In the genomic region with DNA sequence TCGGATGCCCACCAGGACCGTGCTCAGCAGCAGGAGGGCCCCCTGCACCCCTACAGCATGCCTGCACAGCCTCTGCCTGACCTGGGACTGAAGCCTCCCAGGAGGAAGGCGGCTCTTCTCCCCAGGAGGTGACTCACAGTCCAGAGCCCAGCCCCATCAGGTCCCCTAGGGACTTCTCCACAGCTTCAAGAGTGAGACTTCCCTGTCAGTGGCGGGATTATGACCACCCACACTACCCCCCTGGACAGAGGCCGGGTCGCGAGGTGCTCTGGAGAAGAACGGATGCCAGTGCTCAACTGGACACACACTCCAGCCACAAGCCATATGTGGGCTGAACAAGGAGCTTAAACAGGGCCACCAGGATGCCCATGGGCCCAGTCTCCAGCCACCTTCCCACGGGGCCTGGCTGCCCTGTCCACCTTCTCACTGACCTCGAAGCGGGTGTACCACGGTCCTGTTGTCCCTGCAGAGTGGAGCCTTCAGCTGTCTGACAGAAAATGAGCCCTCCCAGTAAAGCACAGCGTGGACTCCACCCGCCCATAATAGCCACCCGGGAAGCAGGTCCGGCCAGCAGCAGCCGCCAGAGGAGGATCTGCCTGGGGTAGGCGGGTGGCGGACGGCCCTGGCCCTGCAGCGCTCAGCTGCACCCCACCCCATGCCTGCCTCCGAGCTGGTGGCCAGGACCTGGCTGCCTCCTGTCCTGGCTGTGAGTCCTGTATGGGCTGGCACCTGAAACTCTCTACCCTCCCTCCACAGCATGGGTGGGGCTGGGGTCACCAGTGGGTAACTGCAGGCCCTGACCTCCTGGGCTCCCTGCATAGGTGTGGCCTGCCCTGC, we compare ENCODE assay signal across 10 cellular contexts. TPM values are rescaled to one million over a fixed set of nuclear protein-coding genes. Genes with fewer than 3 reads are reported as not detected.
DNase-seq lines count a peak whose midpoint lies in the region; ATAC-seq and TF ChIP-seq lines count a peak whose summit lies in the region.
"Had no signal": no experiment of that assay in that cellular context is flagged by ENCODE, and none has a peak within 500 bp of the region (broad histone marks: within the 10 kb centered on the region; RNA-seq: fewer than 3 reads in every experiment).

No MANE protein-coding gene starts in this region.

- H3K4me3 ChIP-seq in CD4-positive, alpha-beta memory T cell (ENCODE audit: low read length in 2 of 2), result no peak overlapping the region
- H3K4me3 ChIP-seq: upper lobe of left lung had no signal

- no peaks in the 10 kb centered on the region for H3K27me3 Mint-ChIP-seq in CD4-positive, alpha-beta memory T cell
- H3K27me3 Mint-ChIP-seq in osteocyte (ENCODE audit: unreplicated experiment), result no peaks in the 10 kb centered on the region

- peak overlapping the region; percentile 90 to 99 (median 99) for H3K27ac Mint-ChIP-seq in CD4-positive, alpha-beta memory T cell
- H3K27ac Mint-ChIP-seq in osteocyte (ENCODE audit: unreplicated experiment), result no peak overlapping the region

- no peaks in the 10 kb centered on the region for H3K27me3 ChIP-seq in CD4-positive, alpha-beta memory T cell (ENCODE audit: insufficient read depth, low read length)
- H3K27me3 ChIP-seq: upper lobe of left lung had no signal

- CTCF ChIA-PET in CD4-positive, alpha-beta memory T cell (lab: Charles Lee; ENCODE audit: partially characterized antibody), result interaction anchor here (3.0 kb wide), 1 partner anchor 105 kb away, joined by 14 read pairs; no protein-coding TSS in a partner anchor

- POLR2A ChIA-PET in CD4-positive, alpha-beta memory T cell (lab: Charles Lee; ENCODE audit: partially characterized antibody), result interaction anchor here (0.8 to 7.1 kb wide), 12 partner anchors 11 to 106 kb away, joined by 3 to 52 read pairs (median 8); no protein-coding TSS in a partner anchor

- no peak for TF ChIP-seq CTCF in osteocyte (IDR thresholded peaks at IDR 0.05)

- peaks cover 13 to 60% of the 10 kb centered on the region in 2 donors for H3K36me3 Mint-ChIP-seq in CD4-positive, alpha-beta memory T cell
- no peaks in the 10 kb centered on the region for H3K36me3 Mint-ChIP-seq in osteocyte (ENCODE audit: unreplicated experiment)

- peaks cover 99% of the 10 kb centered on the region for H3K4me1 ChIP-seq in CD4-positive, alpha-beta memory T cell (ENCODE audit: insufficient read depth, low read length)

- peaks cover 68 to 94% (median 82%) of the 10 kb centered on the region in 4 donors for H3K4me1 Mint-ChIP-seq in CD4-positive, alpha-beta memory T cell
- H3K4me1 Mint-ChIP-seq in osteocyte (ENCODE audit: unreplicated experiment), result no peaks in the 10 kb centered on the region

- intact Hi-C loops in CD4-positive, alpha-beta memory T cell (cut with micrococcal nuclease), result no loop called here
- intact Hi-C loops in cardiac septum (cut with DNase I), result no loop called here

- no peak for DNase-seq in CD4-positive, alpha-beta memory T cell
- peak; percentile 72 for DNase-seq in MV-4-11 (lab: John Stamatoyannopoulos, UW)
- DNase-seq in glomerular visceral epithelial cell (ENCODE audit: extremely low spot score), result peak; percentile 52
- DNase-seq in HUDEP-2 (lab: John Stamatoyannopoulos, UW; ENCODE audit: unreplicated experiment in 76 of 76), result no peak
- no peak for DNase-seq in cerebellum (ENCODE audit: low spot score)
- no peak for DNase-seq in cardiac septum (ENCODE audit: low spot score)
- no peak for DNase-seq in osteocyte (ENCODE audit: extremely low spot score, unreplicated experiment)

- peaks cover 0 to 2% (median 0%) of the 10 kb centered on the region in 8 donors for H3K9me3 Mint-ChIP-seq in CD4-positive, alpha-beta memory T cell
- H3K9me3 Mint-ChIP-seq in osteocyte (ENCODE audit: unreplicated experiment), result no peaks in the 10 kb centered on the region
- H3K9me3 Mint-ChIP-seq: nephron had no signal

- H3K9me3 ChIP-seq in CD4-positive, alpha-beta memory T cell (ENCODE audit: control insufficient read depth in 1 of 2, low read length in 2 of 2), result no peaks in the 10 kb centered on the region
- H3K9me3 ChIP-seq: upper lobe of left lung had no signal

- ATAC-seq in GM21360 (IDR thresholded peaks at IDR 0.05; ENCODE audit: unreplicated experiment), result peak; percentile 46

- H3K27ac ChIP-seq in CD4-positive, alpha-beta memory T cell (ENCODE audit: low read depth, low read length), result peak overlapping the region; percentile 50

- peak overlapping the region in 2 of 8 donors; percentile 18 to 46 for H3K4me3 Mint-ChIP-seq in CD4-positive, alpha-beta memory T cell
- H3K4me3 Mint-ChIP-seq in osteocyte (ENCODE audit: unreplicated experiment), result no peak overlapping the region
- H3K4me3 Mint-ChIP-seq: nephron had no signal

- H3K36me3 ChIP-seq in CD4-positive, alpha-beta memory T cell (ENCODE audit: insufficient read depth, low read length), result peaks cover 24% of the 10 kb centered on the region
- H3K36me3 ChIP-seq: upper lobe of left lung had no signal

RNA-seq across cellular contexts. Expression of gene SEMA4D, which starts 54.7 kb away (rescaled TPM):
- 100 to 1,000 TPM; 393 to 410 TPM for total RNA-seq in CD4-positive, alpha-beta memory T cell
- polyA plus RNA-seq in CD4-positive, alpha-beta memory T cell, result 100 to 1,000 TPM in 1 of 2 donors, 10 to 100 TPM in 1; 49.5 to 166 TPM
- 18.4 TPM for total RNA-seq in cerebellum
- 21.4 TPM for total RNA-seq in cardiac septum
- total RNA-seq in osteocyte, result 2.0 and 2.2 TPM in 2 replicates

Comparison
In these comparisons a context has a peak if more than half of its experiments do, and no peak if none do; other contexts are left out.
1. DNase-seq: peak in MV-4-11 (single experiment) and glomerular visceral epithelial cell (single experiment); none in CD4-positive, alpha-beta memory T cell (0 of 5), HUDEP-2 (0 of 76), cerebellum (single experiment), cardiac septum (single experiment) and osteocyte (single experiment).
2. RNA of gene SEMA4D, which starts 54.7 kb away (total RNA-seq): 393 to 410 TPM in CD4-positive, alpha-beta memory T cell; 21.4 TPM in cardiac septum (single experiment), 18.4 TPM in cerebellum (single experiment) and 2.0 to 2.2 TPM in osteocyte; every median in the first group is over 10 times any median in the second.